ENCODE assay signal across 1 cellular context in the genomic region with DNA sequence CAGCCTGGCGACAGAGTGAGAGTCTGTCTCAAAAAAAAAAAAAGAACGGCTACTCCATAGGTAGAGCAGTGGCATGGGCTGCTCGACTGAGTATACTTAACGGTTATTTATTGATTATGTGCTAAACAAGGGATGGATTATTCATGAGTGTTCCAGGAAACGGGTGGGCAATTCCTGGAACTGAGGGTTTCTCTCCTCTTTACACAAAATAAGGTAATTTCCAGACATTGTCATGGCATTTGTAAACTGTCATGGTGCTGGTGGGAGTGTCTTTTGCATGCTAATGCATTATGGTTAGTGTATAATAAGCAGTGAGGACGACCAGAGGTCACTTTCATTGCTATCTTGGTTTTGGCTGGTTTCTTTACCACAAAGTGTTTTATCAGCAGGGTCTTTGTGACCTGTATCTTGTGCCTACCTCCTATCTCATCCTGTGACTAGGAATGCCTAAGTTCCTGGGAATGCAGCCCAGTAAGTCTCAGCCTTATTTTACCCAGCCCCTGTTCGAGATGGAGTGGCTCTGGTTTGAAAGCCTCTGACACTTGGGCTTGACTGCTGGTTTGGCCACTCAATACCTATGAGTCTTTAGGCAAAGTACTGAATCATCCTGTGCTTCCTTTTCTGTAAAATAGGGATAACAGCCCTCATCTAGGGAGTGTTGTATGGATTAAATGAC.
TF ChIP-seq lines count a peak whose summit lies in the region.

No MANE protein-coding gene starts in this region.

TF ChIP-seq in K562, 482 proteins besides CTCF, POLR2A, EP300 and RAD21 (continues in another document):
- TF ChIP-seq BCL6 (CRISPR knock-in tag; IDR thresholded peaks at IDR 0.05) (no peak), ZNF589 (CRISPR knock-in tag; IDR thresholded peaks at IDR 0.05; ENCODE audit: low read depth) (0 out of 2 replicates have a peak, but pooled peaks have one; percentile 50), DACH1 (IDR thresholded peaks at IDR 0.05; ENCODE audit: partially characterized antibody) (no peak), BCOR (IDR thresholded peaks at IDR 0.05) (no peak), TGIF2 (CRISPR knock-in tag; IDR thresholded peaks at IDR 0.05) (no peak), SMAD3 (CRISPR knock-in tag; conservative IDR thresholded peaks at IDR 0.05) (peak; percentile 64; the same call in 1 of the 2 replicates), CXXC5 (CRISPR knock-in tag; IDR thresholded peaks at IDR 0.05) (peak; percentile 38; the same call in 1 of the 2 replicates), ILK (tag; IDR thresholded peaks at IDR 0.05; ENCODE audit: borderline replicate concordance, low read depth) (no peak), PTRF (tag; IDR thresholded peaks at IDR 0.05) (peak; percentile 70), ZNF592 (IDR thresholded peaks at IDR 0.05) (peak; percentile 92), PHTF2 (CRISPR knock-in tag; IDR thresholded peaks at IDR 0.05) (no peak), HSF4 (CRISPR knock-in tag; IDR thresholded peaks at IDR 0.05; ENCODE audit: borderline replicate concordance) (peak; percentile 80; the same call in 1 of the 2 replicates), NR2C2 (CRISPR knock-in tag; IDR thresholded peaks at IDR 0.05) (no peak), NR2C2 (tag; IDR thresholded peaks at IDR 0.05) (peak; percentile 36; the same call in 1 of the 2 replicates), ZKSCAN8 (CRISPR knock-in tag; IDR thresholded peaks at IDR 0.05) (no peak), TFAP4 (CRISPR knock-in tag; IDR thresholded peaks at IDR 0.05; ENCODE audit: borderline replicate concordance) (no peak), ZNF699 (CRISPR knock-in tag; IDR thresholded peaks at IDR 0.05; ENCODE audit: insufficient replicate concordance) (no peak), GTF2A2 (tag; IDR thresholded peaks at IDR 0.05) (peak; percentile 45; the same call in 1 of the 2 replicates), POLR2G (IDR thresholded peaks at IDR 0.05; ENCODE audit: low read depth, low read length) (no peak), TEAD1 (CRISPR knock-in tag; IDR thresholded peaks at IDR 0.05) (peak in 1 of 2 experiments; percentile 45; a peak in 1 of 4 replicates), MYNN (IDR thresholded peaks at IDR 0.05) (no peak), MYNN (CRISPR knock-in tag; IDR thresholded peaks at IDR 0.05) (no peak), PHF21A (IDR thresholded peaks at IDR 0.05; ENCODE audit: borderline replicate concordance, low read depth) (no peak), ZNF79 (CRISPR knock-in tag; IDR thresholded peaks at IDR 0.05; ENCODE audit: low read depth) (0 out of 2 replicates have a peak, but pooled peaks have one; percentile 46), ZNF24 (IDR thresholded peaks at IDR 0.05) (no peak), FOS (IDR thresholded peaks at IDR 0.05; ENCODE audit: extremely low read depth, insufficient read length) (no peak), HINFP (tag; conservative IDR thresholded peaks at IDR 0.05; ENCODE audit: low read depth) (0 out of 2 replicates have a peak, but pooled peaks have one; percentile 56), ZNF766 (CRISPR knock-in tag; conservative IDR thresholded peaks at IDR 0.05) (peak; percentile 45; the same call in 1 of the 2 replicates), ZNF311 (CRISPR knock-in tag; IDR thresholded peaks at IDR 0.05) (peak; percentile 77; the same call in 1 of the 2 replicates), TFE3 (CRISPR knock-in tag; IDR thresholded peaks at IDR 0.05) (no peak), ZNF583 (CRISPR knock-in tag; IDR thresholded peaks at IDR 0.05) (peak; percentile 67; the same call in 1 of the 2 replicates), ZNF146 (CRISPR knock-in tag; IDR thresholded peaks at IDR 0.05; ENCODE audit: unreplicated experiment) (no peak), KDM1A (IDR thresholded peaks at IDR 0.05) (0 out of 4 replicates have a peak, but pooled peaks of 1 of the 2 experiments have one; percentile 9), NR0B1 (IDR thresholded peaks at IDR 0.05; ENCODE audit: partially characterized antibody) (no peak), TCF3 (CRISPR knock-in tag; IDR thresholded peaks at IDR 0.05) (no peak), VEZF1 (CRISPR knock-in tag; IDR thresholded peaks at IDR 0.05) (no peak)
- TF ChIP-seq, protein P1, sequence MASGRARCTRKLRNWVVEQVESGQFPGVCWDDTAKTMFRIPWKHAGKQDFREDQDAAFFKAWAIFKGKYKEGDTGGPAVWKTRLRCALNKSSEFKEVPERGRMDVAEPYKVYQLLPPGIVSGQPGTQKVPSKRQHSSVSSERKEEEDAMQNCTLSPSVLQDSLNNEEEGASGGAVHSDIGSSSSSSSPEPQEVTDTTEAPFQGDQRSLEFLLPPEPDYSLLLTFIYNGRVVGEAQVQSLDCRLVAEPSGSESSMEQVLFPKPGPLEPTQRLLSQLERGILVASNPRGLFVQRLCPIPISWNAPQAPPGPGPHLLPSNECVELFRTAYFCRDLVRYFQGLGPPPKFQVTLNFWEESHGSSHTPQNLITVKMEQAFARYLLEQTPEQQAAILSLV (tag; IDR thresholded peaks at IDR 0.05), result peak; percentile 57; the same call in 1 of the 2 replicates
- TF ChIP-seq, protein P2, sequence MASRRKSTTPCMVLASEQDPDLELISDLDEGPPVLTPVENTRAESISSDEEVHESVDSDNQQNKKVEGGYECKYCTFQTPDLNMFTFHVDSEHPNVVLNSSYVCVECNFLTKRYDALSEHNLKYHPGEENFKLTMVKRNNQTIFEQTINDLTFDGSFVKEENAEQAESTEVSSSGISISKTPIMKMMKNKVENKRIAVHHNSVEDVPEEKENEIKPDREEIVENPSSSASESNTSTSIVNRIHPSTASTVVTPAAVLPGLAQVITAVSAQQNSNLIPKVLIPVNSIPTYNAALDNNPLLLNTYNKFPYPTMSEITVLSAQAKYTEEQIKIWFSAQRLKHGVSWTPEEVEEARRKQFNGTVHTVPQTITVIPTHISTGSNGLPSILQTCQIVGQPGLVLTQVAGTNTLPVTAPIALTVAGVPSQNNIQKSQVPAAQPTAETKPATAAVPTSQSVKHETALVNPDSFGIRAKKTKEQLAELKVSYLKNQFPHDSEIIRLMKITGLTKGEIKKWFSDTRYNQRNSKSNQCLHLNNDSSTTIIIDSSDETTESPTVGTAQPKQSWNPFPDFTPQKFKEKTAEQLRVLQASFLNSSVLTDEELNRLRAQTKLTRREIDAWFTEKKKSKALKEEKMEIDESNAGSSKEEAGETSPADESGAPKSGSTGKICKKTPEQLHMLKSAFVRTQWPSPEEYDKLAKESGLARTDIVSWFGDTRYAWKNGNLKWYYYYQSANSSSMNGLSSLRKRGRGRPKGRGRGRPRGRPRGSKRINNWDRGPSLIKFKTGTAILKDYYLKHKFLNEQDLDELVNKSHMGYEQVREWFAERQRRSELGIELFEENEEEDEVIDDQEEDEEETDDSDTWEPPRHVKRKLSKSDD (conservative IDR thresholded peaks at IDR 0.05; ENCODE audit: low read length), result no peak
- TF ChIP-seq, protein P3, sequence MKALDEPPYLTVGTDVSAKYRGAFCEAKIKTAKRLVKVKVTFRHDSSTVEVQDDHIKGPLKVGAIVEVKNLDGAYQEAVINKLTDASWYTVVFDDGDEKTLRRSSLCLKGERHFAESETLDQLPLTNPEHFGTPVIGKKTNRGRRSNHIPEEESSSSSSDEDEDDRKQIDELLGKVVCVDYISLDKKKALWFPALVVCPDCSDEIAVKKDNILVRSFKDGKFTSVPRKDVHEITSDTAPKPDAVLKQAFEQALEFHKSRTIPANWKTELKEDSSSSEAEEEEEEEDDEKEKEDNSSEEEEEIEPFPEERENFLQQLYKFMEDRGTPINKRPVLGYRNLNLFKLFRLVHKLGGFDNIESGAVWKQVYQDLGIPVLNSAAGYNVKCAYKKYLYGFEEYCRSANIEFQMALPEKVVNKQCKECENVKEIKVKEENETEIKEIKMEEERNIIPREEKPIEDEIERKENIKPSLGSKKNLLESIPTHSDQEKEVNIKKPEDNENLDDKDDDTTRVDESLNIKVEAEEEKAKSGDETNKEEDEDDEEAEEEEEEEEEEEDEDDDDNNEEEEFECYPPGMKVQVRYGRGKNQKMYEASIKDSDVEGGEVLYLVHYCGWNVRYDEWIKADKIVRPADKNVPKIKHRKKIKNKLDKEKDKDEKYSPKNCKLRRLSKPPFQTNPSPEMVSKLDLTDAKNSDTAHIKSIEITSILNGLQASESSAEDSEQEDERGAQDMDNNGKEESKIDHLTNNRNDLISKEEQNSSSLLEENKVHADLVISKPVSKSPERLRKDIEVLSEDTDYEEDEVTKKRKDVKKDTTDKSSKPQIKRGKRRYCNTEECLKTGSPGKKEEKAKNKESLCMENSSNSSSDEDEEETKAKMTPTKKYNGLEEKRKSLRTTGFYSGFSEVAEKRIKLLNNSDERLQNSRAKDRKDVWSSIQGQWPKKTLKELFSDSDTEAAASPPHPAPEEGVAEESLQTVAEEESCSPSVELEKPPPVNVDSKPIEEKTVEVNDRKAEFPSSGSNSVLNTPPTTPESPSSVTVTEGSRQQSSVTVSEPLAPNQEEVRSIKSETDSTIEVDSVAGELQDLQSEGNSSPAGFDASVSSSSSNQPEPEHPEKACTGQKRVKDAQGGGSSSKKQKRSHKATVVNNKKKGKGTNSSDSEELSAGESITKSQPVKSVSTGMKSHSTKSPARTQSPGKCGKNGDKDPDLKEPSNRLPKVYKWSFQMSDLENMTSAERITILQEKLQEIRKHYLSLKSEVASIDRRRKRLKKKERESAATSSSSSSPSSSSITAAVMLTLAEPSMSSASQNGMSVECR (CRISPR knock-in tag; IDR thresholded peaks at IDR 0.05), result no peak
